ENCODE assay signal across 14 cellular contexts in the genomic region with DNA sequence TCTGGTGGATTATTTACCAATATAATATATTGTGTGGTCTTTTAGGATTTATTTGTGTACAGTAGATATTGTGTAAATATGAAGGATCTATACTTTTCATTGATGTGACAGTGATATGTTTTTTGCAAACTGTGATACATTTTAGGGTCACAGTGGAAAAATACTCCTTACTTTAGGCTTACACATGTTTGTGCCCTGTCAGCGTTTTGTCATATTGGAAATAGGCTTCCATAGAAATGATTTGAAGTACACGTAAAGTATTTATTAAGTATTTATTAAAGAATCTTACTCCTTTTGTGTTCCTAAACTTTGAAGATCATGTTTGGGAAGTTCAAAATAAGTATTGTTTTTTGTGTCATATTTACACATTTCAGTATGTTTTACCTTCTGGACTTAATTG. TPM values are rescaled to one million over a fixed set of nuclear protein-coding genes. Genes with fewer than 3 reads are reported as not detected.
A peak's percentile ranks its signal among the peaks of the same experiment; 100 is the strongest.
DNase-seq lines count a peak whose midpoint lies in the region; ATAC-seq, FAIRE-seq and TF ChIP-seq lines count a peak whose summit lies in the region.
"Had no signal": no experiment of that assay in that cellular context is flagged by ENCODE, and none has a peak within 500 bp of the region (broad histone marks: within the 10 kb centered on the region; RNA-seq: fewer than 3 reads in every experiment).

No MANE protein-coding gene starts in this region.

- H4K91ac ChIP-seq in IMR-90 (ENCODE audit: insufficient read depth, low read depth, low read length) (no peak overlapping the region), H1 (replicated peaks; ENCODE audit: insufficient read length, low read length) (no peak overlapping the region)

- H3K23ac ChIP-seq in IMR-90 (ENCODE audit: low read depth, low read length) = no peak overlapping the region
- H3K23ac ChIP-seq in H1 (ENCODE audit: insufficient read length) = no peak overlapping the region

- dilution Hi-C loops in IMR-90 (cut with HindIII; ENCODE audit: low sequenced_read_pairs, unreplicated experiment) = no loop called here

- H3K14ac ChIP-seq in IMR-90 (replicated peaks; ENCODE audit: low read depth, low read length) = no peak overlapping the region
- H3K14ac ChIP-seq in H1 (ENCODE audit: insufficient read length) = no peak overlapping the region

- no peak overlapping the region for H2BK120ac ChIP-seq in IMR-90 (ENCODE audit: low read depth, low read length)
- no peak overlapping the region for H2BK120ac ChIP-seq in H1 (replicated peaks; ENCODE audit: low read depth, low read length)

- H3K9ac ChIP-seq in IMR-90 (ENCODE audit: low read depth, low read length) (no peak overlapping the region), H1 (replicated peaks in 1 of 4; ENCODE audit: extremely low read depth in 1 of 4, low read depth in 3 of 4, low read length in 3 of 4) (no peak overlapping the region)

- no peak overlapping the region for H2AK9ac ChIP-seq in IMR-90 (replicated peaks; ENCODE audit: low read depth, low read length, poor library complexity)

- H3K27ac ChIP-seq in A549 = no peak overlapping the region
- H3K27ac ChIP-seq in IMR-90 (ENCODE audit: insufficient read depth, low read length) = no peak overlapping the region
- H3K27ac ChIP-seq in H1 (ENCODE audit: low read depth, low read length) = no peak overlapping the region
- H3K27ac ChIP-seq in pancreas = no peak overlapping the region

- peaks cover 54% of the 10 kb centered on the region for H3K9me3 ChIP-seq in A549
- no peaks in the 10 kb centered on the region for H3K9me3 ChIP-seq in IMR-90 (ENCODE audit: control insufficient read depth, insufficient read depth, low read length)
- H3K9me3 ChIP-seq in H1 (ENCODE audit: insufficient read depth in 2 of 2, low read depth in 1 of 2, low read length in 1 of 2) = no peaks in the 10 kb centered on the region
- no peaks in the 10 kb centered on the region for H3K9me3 ChIP-seq in pancreas
- H3K9me3 ChIP-seq: HAP-1 had no signal

- peaks cover 0 to 9% of the 10 kb centered on the region in 2 experiments; a peak in 2 of 4 replicates for H3K79me2 ChIP-seq in H1 (ENCODE audit: control insufficient read depth in 1 of 2, insufficient read depth in 2 of 2, low read length in 2 of 2)

- ATAC-seq in A549 = no peak
- ATAC-seq in IMR-90 (ENCODE audit: low read depth) = no peak
- no peak for ATAC-seq in pancreas
- ATAC-seq: CD8-positive, alpha-beta T cell had no signal

- no peaks in the 10 kb centered on the region for H3K27me3 ChIP-seq in IMR-90 (ENCODE audit: control insufficient read depth, insufficient read depth, low read length)
- no peaks in the 10 kb centered on the region; a peak in 1 of 7 replicates for H3K27me3 ChIP-seq in H1 (replicated peaks in 1 of 4; ENCODE audit: control insufficient read depth in 3 of 4, extremely low read depth in 1 of 4, insufficient read depth in 3 of 4, low read length in 3 of 4)
- no peaks in the 10 kb centered on the region for H3K27me3 ChIP-seq in pancreas
- H3K27me3 ChIP-seq: BLaER1 treated with 17β-estradiol and CSF1 and Interleukin-3, amounts not matched to agents 10 nM and 100 nM had no signal

- no peaks in the 10 kb centered on the region for H3K4me1 ChIP-seq in A549
- H3K4me1 ChIP-seq in IMR-90 (ENCODE audit: control insufficient read depth, insufficient read depth, low read length) = peaks cover 3% of the 10 kb centered on the region
- H3K4me1 ChIP-seq in H1 (replicated peaks in 1 of 4; ENCODE audit: control insufficient read depth in 3 of 4, insufficient read depth in 4 of 4, low read length in 3 of 4) = peaks cover 0 to 4% (median 0%) of the 10 kb centered on the region in 4 experiments; a peak in 3 of 7 replicates
- H3K4me1 ChIP-seq in pancreas = peaks cover 0 to 6% (median 0%) of the 10 kb centered on the region in 3 donors
- H3K4me1 ChIP-seq: HAP-1 had no signal

- H3K23me2 ChIP-seq in H1 (ENCODE audit: low read depth, low read length) = peaks cover 13% of the 10 kb centered on the region

- TF ChIP-seq POLR2A in A549 (IDR thresholded peaks at IDR 0.05; ENCODE audit: low read length) (no peak), IMR-90 (IDR thresholded peaks at IDR 0.05; ENCODE audit: low read depth, low read length) (no peak), H1 (IDR thresholded peaks at IDR 0.05; ENCODE audit: control extremely low read depth in 1 of 2, low read depth in 2 of 2, low read length in 2 of 2) (no peak)

- POLR2A ChIA-PET in A549 (lab: Yijun Ruan, JAX) (no interaction called here), IMR-90 (lab: Charles Lee; ENCODE audit: unreplicated experiment) (no interaction called here), H1 (lab: Charles Lee; ENCODE audit: partially characterized antibody) (no interaction called here)

- CTCF ChIA-PET in A549 (lab: Yijun Ruan, JAX) (no interaction called here), IMR-90 (lab: Yijun Ruan, JAX) (interaction anchor here (0.7 kb wide), 1 partner anchor 167 kb away, joined by 4 read pairs; no protein-coding TSS in a partner anchor), H1 (lab: Charles Lee; ENCODE audit: partially characterized antibody) (no interaction called here)

- H3K79me1 ChIP-seq in IMR-90 (ENCODE audit: low read depth in 1 of 2, low read length in 2 of 2) (peaks cover 36 to 44% of the 10 kb centered on the region in 2 experiments), H1 (ENCODE audit: low read depth, low read length) (no peaks in the 10 kb centered on the region)

- no peaks in the 10 kb centered on the region for H3K9me1 ChIP-seq in IMR-90 (ENCODE audit: insufficient read depth, low read length)

- H4K5ac ChIP-seq in IMR-90 (ENCODE audit: low read depth, low read length) (no peak overlapping the region), H1 (ENCODE audit: insufficient read length, low read depth, low read length) (no peak overlapping the region)

- H2AK5ac ChIP-seq in IMR-90 (ENCODE audit: low read depth, low read length) = no peak overlapping the region
- no peak overlapping the region for H2AK5ac ChIP-seq in H1 (ENCODE audit: low read depth, low read length)

- in situ Hi-C loops in IMR-90 (cut with MboI; ENCODE audit: low sequenced_read_pairs) = no loop called here

- WGBS in A549 (ENCODE audit: missing lambda C conversion rate) = 54% methylated on average over 2 of the region's 2 CpGs
- WGBS in IMR-90 (ENCODE audit: extremely low coverage in 2 of 2, insufficient read length in 1 of 2), 2 experiments = no CpG with 5 or more reads among the region's 2 CpGs
- 84% methylated on average over 2 of the region's 2 CpGs; no CpG with 5 or more reads in 1 of the 2 experiments for WGBS in H1 (ENCODE audit: extremely low coverage in 1 of 2, insufficient coverage in 1 of 2, insufficient read length in 1 of 2, insufficient replicate concordance in 2 of 2, low coverage in 1 of 2, low lambda C conversion rate in 2 of 2, missing lambda C conversion rate in 1 of 2), 2 experiments
- WGBS in pancreas, 2 donors = 96 to 97% methylated on average over 2 of the region's 2 CpGs

- TF ChIP-seq EP300 in A549 (IDR thresholded peaks at IDR 0.05) (no peak), H1 (IDR thresholded peaks at IDR 0.05; ENCODE audit: borderline replicate concordance in 1 of 2, low read depth in 2 of 2, low read length in 2 of 2) (no peak)

- H4K8ac ChIP-seq in IMR-90 (ENCODE audit: low read depth in 2 of 2, low read length in 2 of 2) (no peak overlapping the region), H1 (ENCODE audit: extremely low read depth, insufficient read depth, low read length) (no peak overlapping the region)

- intact Hi-C loops in IMR-90 (cut with micrococcal nuclease) (loop anchor here (10.0 kb wide), 1 partner anchor 212 kb away; no protein-coding TSS in a partner anchor), pancreas (cut with DNase I) (no loop called here)

- H2BK5ac ChIP-seq in IMR-90 (ENCODE audit: low read depth, low read length, poor library complexity, severe bottlenecking) (no peak overlapping the region), H1 (ENCODE audit: low read depth, low read length) (no peak overlapping the region)

- H2BK20ac ChIP-seq in IMR-90 (ENCODE audit: low read depth, low read length) (no peak overlapping the region), H1 (ENCODE audit: low read length) (no peak overlapping the region)

- TF ChIP-seq CTCF in A549 (IDR thresholded peaks at IDR 0.05) (no peak), IMR-90 (conservative IDR thresholded peaks at IDR 0.05; ENCODE audit: low read depth, low read length) (no peak), H1 (IDR thresholded peaks at IDR 0.05; ENCODE audit: control extremely low read depth in 1 of 3, insufficient read depth in 1 of 3, low read depth in 1 of 3, low read length in 3 of 3) (no peak), pancreas (IDR thresholded peaks at IDR 0.05) (no peak)

- H4K20me1 ChIP-seq in IMR-90 (ENCODE audit: insufficient read depth, low read length) (no peaks in the 10 kb centered on the region), H1 (replicated peaks in 1 of 2; ENCODE audit: control insufficient read depth in 1 of 2, insufficient read depth in 2 of 2, low read length in 2 of 2) (peaks cover 0 to 3% of the 10 kb centered on the region in 2 experiments)

- no peak overlapping the region for H3K56ac ChIP-seq in IMR-90 (ENCODE audit: extremely low read depth, insufficient read depth, low read length)
- H3K56ac ChIP-seq in H1 (replicated peaks; ENCODE audit: insufficient read length, low read depth, low read length) = no peak overlapping the region

- TF ChIP-seq RAD21 in A549 (conservative IDR thresholded peaks at IDR 0.05 in 1 of 2, IDR thresholded peaks at IDR 0.05 in 1 of 2) = no peak
- no peak for TF ChIP-seq RAD21 in IMR-90 (IDR thresholded peaks at IDR 0.05; ENCODE audit: low read length)
- no peak for TF ChIP-seq RAD21 in H1 (IDR thresholded peaks at IDR 0.05 in 1 of 2, conservative IDR thresholded peaks at IDR 0.05 in 1 of 2; ENCODE audit: low read depth in 2 of 2, low read length in 2 of 2)

- H3K36me3 ChIP-seq in IMR-90 (ENCODE audit: control insufficient read depth, insufficient read depth, low read length) (peaks cover 4% of the 10 kb centered on the region), H1 (ENCODE audit: control insufficient read depth in 2 of 4, insufficient read depth in 4 of 4, low read length in 3 of 4) (no peaks in the 10 kb centered on the region), pancreas (peaks cover 0 to 9% (median 0%) of the 10 kb centered on the region in 3 donors)

- H2BK15ac ChIP-seq in IMR-90 (ENCODE audit: low read depth, low read length) = no peak overlapping the region
- H2BK15ac ChIP-seq in H1 (ENCODE audit: low read length) = no peak overlapping the region

- BruUV-seq in IMR-90 (replicated peaks; lab: Mats Ljungman, UMichigan) = no TSS peak

- H3K4me2 ChIP-seq in A549 = no peak overlapping the region
- no peak overlapping the region for H3K4me2 ChIP-seq in IMR-90 (ENCODE audit: low read depth, low read length)
- no peak overlapping the region for H3K4me2 ChIP-seq in H1 (ENCODE audit: insufficient read depth in 1 of 2, low read depth in 2 of 2, low read length in 2 of 2)

- H2AFZ ChIP-seq in IMR-90 (replicated peaks; ENCODE audit: low read length, poor library complexity) (no peak overlapping the region), H1 (ENCODE audit: low read length) (no peak overlapping the region)

- H3K4ac ChIP-seq in IMR-90 (ENCODE audit: low read depth, low read length) (no peak overlapping the region), H1 (replicated peaks; ENCODE audit: insufficient read length, low read depth, low read length) (no peak overlapping the region)

- H3K18ac ChIP-seq in IMR-90 (ENCODE audit: low read depth, low read length) = no peak overlapping the region
- H3K18ac ChIP-seq in H1 (ENCODE audit: extremely low read depth, low read length) = no peak overlapping the region

- FAIRE-seq in A549 (lab: Jason Lieb, UNC) (no peak), H1 (lab: Jason Lieb, UNC) (no peak), pancreas (lab: Jason Lieb, UNC) (peak; percentile 9)

- no peak overlapping the region for H2BK12ac ChIP-seq in H1 (ENCODE audit: low read depth, low read length)

- no peak overlapping the region for H3K4me3 ChIP-seq in A549
- no peak overlapping the region for H3K4me3 ChIP-seq in IMR-90 (ENCODE audit: insufficient read depth, low read depth, low read length)
- H3K4me3 ChIP-seq in H1 (ENCODE audit: extremely low read depth in 1 of 4, insufficient read depth in 2 of 4, low read depth in 3 of 4, low read length in 4 of 4) = no peak overlapping the region
- H3K4me3 ChIP-seq in pancreas = no peak overlapping the region
- H3K4me3 ChIP-seq: BLaER1 treated with 17β-estradiol and CSF1 and Interleukin-3, amounts not matched to agents 10 nM and 100 nM; HAP-1 had no signal

- DNase-seq in A549 (ENCODE audit: low read depth in 1 of 2, low spot score in 1 of 2) (no peak), IMR-90 (no peak), H1 (ENCODE audit: low read depth in 1 of 2, low spot score in 2 of 2) (no peak), pancreas (no peak), A172 (ENCODE audit: low spot score) (no peak), NCI-H2196 (lab: John Stamatoyannopoulos, UW; ENCODE audit: unreplicated experiment) (no peak), iPS-NIHi11 (ENCODE audit: low spot score) (no peak)
- DNase-seq: Calu3; CD8-positive, alpha-beta T cell; DMS79 treated with DMSO at 0.1 percent for 48 hours; GF-D8; KBM-7 had no signal

RNA-seq across cellular contexts. Expression of gene ZNF808, which starts 5.0 kb away (rescaled TPM):
- 0.45 TPM in 2 replicates for polyA plus RNA-seq in A549 (2011; rRNA removed)
- polyA plus RNA-seq in A549 (2012; cell fraction: cytosol; rRNA removed) = 0.04 and 0.05 TPM in 2 replicates
- 0.02 and 0.07 TPM in 2 replicates for polyA plus RNA-seq in A549 (2012; cell fraction: nucleus; rRNA removed)
- 0.04 to 0.26 TPM (median 0.22 TPM) in 3 replicates for polyA plus RNA-seq in A549 (2017; fragmentation: RNase III; extraction: RNeasy Plus Mini Kit Qiagen cat#74134 plus additional on column Dnase treatment)
- polyA minus RNA-seq in A549 (2011; rRNA and poly(A)+ RNA removed) = 0.91 and 1.6 TPM in 2 replicates
- total RNA-seq in IMR-90 (2012; rRNA removed) = 19.9 and 22.8 TPM in 2 replicates
- polyA plus RNA-seq in IMR-90 (2012; rRNA removed) = 2.3 and 3.6 TPM in 2 replicates
- polyA plus RNA-seq in IMR-90 (2012; cell fraction: cytosol; rRNA removed) = 0.36 and 0.48 TPM in 2 replicates
- polyA plus RNA-seq in IMR-90 (2012; cell fraction: nucleus; rRNA removed; ENCODE audit: low replicate concordance) = 0.48 and 4.5 TPM in 2 replicates
- total RNA-seq in H1 (2021; fragmentation: NEBNext Ultra II Directional; extraction: Animal tissue kit (Norgen Biotek cat#: 25700)) = 23.1 and 25.9 TPM in 2 replicates
- polyA plus RNA-seq in H1 (2011; rRNA removed) = 2.6 and 3.9 TPM in 2 replicates
- 5.3 TPM for polyA plus RNA-seq in H1 (2011; cell fraction: cytosol; rRNA removed)
- polyA plus RNA-seq in H1 (2011; cell fraction: nucleus; rRNA removed) = 2.9 TPM
- 3.9 to 8.6 TPM (median 5.6 TPM) in 4 replicates for polyA plus RNA-seq in H1 (2012, experiment 1 of 2)
- polyA plus RNA-seq in H1 (2012, experiment 2 of 2) = 0.87 TPM
- 8.9 TPM for polyA plus RNA-seq in H1 (2013, experiment 1 of 2)
- 9.0 TPM for polyA plus RNA-seq in H1 (2013, experiment 2 of 2)
- 25.5 and 41.6 TPM in 2 replicates for polyA minus RNA-seq in H1 (2011; rRNA and poly(A)+ RNA removed)
- 16.7 TPM for polyA minus RNA-seq in H1 (2011; cell fraction: cytosol; rRNA and poly(A)+ RNA removed)
- 27.7 TPM for polyA minus RNA-seq in H1 (2011; cell fraction: nucleus; rRNA and poly(A)+ RNA removed)
- total RNA-seq in pancreas = 10 to 100 TPM in 5 of 6 donors, 1 to 10 TPM in 1; 9.0 to 17.1 (median 10.9) TPM
- polyA plus RNA-seq in pancreas = 1 to 10 TPM; 3.6 to 4.0 TPM
- total RNA-seq in A172 (2014; rRNA removed; shearing (Covaris generic)) = 2.2 and 2.5 TPM in 2 replicates
- total RNA-seq: Calu3 had no signal

RNA-seq across cellular contexts. Expression of gene ZNF701, which starts 37.6 kb away (rescaled TPM):
- polyA plus RNA-seq in A549 (2011; rRNA removed) (0.32 and 0.45 TPM in 2 replicates), A549 (2017; fragmentation: RNase III; extraction: RNeasy Plus Mini Kit Qiagen cat#74134 plus additional on column Dnase treatment) (0.12 to 0.28 TPM (median 0.21 TPM) in 3 replicates), IMR-90 (2012; rRNA removed) (3.1 and 3.8 TPM in 2 replicates), H1 (2011; rRNA removed) (4.9 and 5.2 TPM in 2 replicates), pancreas (1 to 10 TPM; 4.2 to 6.6 TPM)
- polyA plus RNA-seq in A549 (2012; cell fraction: cytosol; rRNA removed) = 0.08 and 0.10 TPM in 2 replicates
- polyA plus RNA-seq in A549 (2012; cell fraction: nucleus; rRNA removed) = 0.05 and 0.22 TPM in 2 replicates
- polyA minus RNA-seq in A549 (2011; rRNA and poly(A)+ RNA removed) = 0.50 and 0.54 TPM in 2 replicates
- total RNA-seq in IMR-90 (2012; rRNA removed) (12.2 and 12.5 TPM in 2 replicates), pancreas (10 to 100 TPM in 1 of 6 donors, 1 to 10 TPM in 5; 4.6 to 13.6 (median 7.4) TPM)
- polyA plus RNA-seq in IMR-90 (2012; cell fraction: cytosol; rRNA removed) = 1.1 and 1.5 TPM in 2 replicates
- polyA plus RNA-seq in IMR-90 (2012; cell fraction: nucleus; rRNA removed; ENCODE audit: low replicate concordance) = 3.0 and 9.6 TPM in 2 replicates
- 16.5 and 18.7 TPM in 2 replicates for total RNA-seq in H1 (2021; fragmentation: NEBNext Ultra II Directional; extraction: Animal tissue kit (Norgen Biotek cat#: 25700))
- polyA plus RNA-seq in H1 (2011; cell fraction: cytosol; rRNA removed) = 6.5 TPM
- polyA plus RNA-seq in H1 (2011; cell fraction: nucleus; rRNA removed) = 7.0 TPM
- polyA plus RNA-seq in H1 (2012, experiment 1 of 2) = 5.2 to 10.5 TPM (median 6.4 TPM) in 4 replicates
- polyA plus RNA-seq in H1 (2012, experiment 2 of 2) = 0.68 TPM
- polyA plus RNA-seq in H1 (2013, experiment 1 of 2) = 9.3 TPM
- 8.7 TPM for polyA plus RNA-seq in H1 (2013, experiment 2 of 2)
- polyA minus RNA-seq in H1 (2011; rRNA and poly(A)+ RNA removed) = 25.5 and 25.7 TPM in 2 replicates
- 10.3 TPM for polyA minus RNA-seq in H1 (2011; cell fraction: cytosol; rRNA and poly(A)+ RNA removed)
- 23.5 TPM for polyA minus RNA-seq in H1 (2011; cell fraction: nucleus; rRNA and poly(A)+ RNA removed)
- 4.9 and 6.3 TPM in 2 replicates for total RNA-seq in A172 (2014; rRNA removed; shearing (Covaris generic))
- total RNA-seq: Calu3 had no signal

Comparison
In these comparisons a context has a peak if more than half of its experiments do, and no peak if none do; other contexts are left out.
1. Of the 18 proteins assayed by ChIP-seq in both H1 and A549: peak only in H1: none; only in A549: none; in both: MAFK; in neither: 17.